ENCODE assay signal across 18 cellular contexts in the genomic region with DNA sequence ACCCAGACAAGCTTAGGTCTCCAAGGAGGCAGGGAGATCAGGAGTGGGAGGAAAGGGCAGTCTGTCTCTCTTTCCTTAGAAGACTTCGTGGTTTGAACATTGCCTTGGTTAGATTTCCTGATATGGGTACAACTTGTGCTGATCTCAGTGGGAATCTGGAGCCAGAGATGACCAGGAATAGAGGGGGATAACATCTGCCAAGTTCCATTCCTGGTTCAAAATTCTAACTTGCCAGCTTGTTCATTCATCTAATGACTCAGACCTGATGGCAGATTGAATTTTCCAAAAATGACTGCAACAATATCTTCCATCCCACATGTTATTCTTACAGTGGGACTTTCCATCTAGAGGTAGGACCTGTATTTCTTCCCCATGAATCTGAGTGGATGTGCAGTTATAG.
DNase-seq lines count a peak whose midpoint lies in the region; TF ChIP-seq lines count a peak whose summit lies in the region.
"Had no signal": no experiment of that assay in that cellular context is flagged by ENCODE, and none has a peak within 500 bp of the region (broad histone marks: within the 10 kb centered on the region; RNA-seq: fewer than 3 reads in every experiment).

No MANE protein-coding gene starts in this region.

- peaks cover 2% of the 10 kb centered on the region for H3K36me3 Mint-ChIP-seq in chondrocyte (ENCODE audit: low read depth)

- peak overlapping the region; percentile 49 for H3K27ac Mint-ChIP-seq in chondrocyte (ENCODE audit: unreplicated experiment)

- DNase-seq in A172 (ENCODE audit: low spot score) (peak; percentile 58), MG63 (peak; percentile 12), chondrocyte (ENCODE audit: low spot score) (no peak), pons (ENCODE audit: low spot score) (peak; percentile 12), H4 (ENCODE audit: low spot score) (no peak), NCI-H524 treated with DMSO at 0.1 percent for 48 hours (lab: John Stamatoyannopoulos, UW) (no peak), HUDEP-2 (lab: John Stamatoyannopoulos, UW; ENCODE audit: unreplicated experiment in 76 of 76) (no peak), Karpas-422 (no peak)
- DNase-seq: 8988T; C1 segment of cervical spinal cord; NCI-H187 treated with DMSO at 0.1 percent for 48 hours; NCI-H345; NK-92 treated with Interleukin-12 subunit alpha and Interleukin-12 subunit beta, amount 100 ng/mL, for 24 hours; OCI-M1; RPMI8226; SIG-M5 had no signal

- H3K9ac ChIP-seq in Karpas-422 (ENCODE audit: low read length): no peak overlapping the region

- no peaks in the 10 kb centered on the region for H4K20me1 ChIP-seq in Karpas-422 (ENCODE audit: insufficient read depth, low read depth, low read length)

- H3K9me3 Mint-ChIP-seq in chondrocyte (ENCODE audit: low read depth): peaks cover 9% of the 10 kb centered on the region

- peaks cover 2% of the 10 kb centered on the region for H3K27me3 Mint-ChIP-seq in chondrocyte (ENCODE audit: low read depth)

- no peak for TF ChIP-seq CTCF in chondrocyte (IDR thresholded peaks at IDR 0.05)

- no peak overlapping the region for H3K4me3 Mint-ChIP-seq in chondrocyte (ENCODE audit: unreplicated experiment)

- no peaks in the 10 kb centered on the region for H3K9me3 ChIP-seq in MG63
- no peaks in the 10 kb centered on the region for H3K9me3 ChIP-seq in Karpas-422 (ENCODE audit: low read length)
- H3K9me3 ChIP-seq: HAP-1 had no signal

- H3K9me2 ChIP-seq in Karpas-422 (replicated peaks; ENCODE audit: insufficient read depth, low read length): no peaks in the 10 kb centered on the region

- H3K27me3 ChIP-seq in MG63 (no peaks in the 10 kb centered on the region), Karpas-422 (ENCODE audit: low read length) (no peaks in the 10 kb centered on the region)

- H3K27ac ChIP-seq in Karpas-422 (ENCODE audit: low read length): no peak overlapping the region
- H3K27ac ChIP-seq: HL-60 had no signal

- no peak overlapping the region for H3K4me2 ChIP-seq in Karpas-422 (ENCODE audit: low read depth, low read length, poor library complexity, severe bottlenecking)

- no peaks in the 10 kb centered on the region for H3K79me2 ChIP-seq in Karpas-422 (ENCODE audit: low read length)

- H3K4me1 ChIP-seq in Karpas-422 (ENCODE audit: low read length): no peaks in the 10 kb centered on the region
- H3K4me1 ChIP-seq: HAP-1 had no signal

- no peaks in the 10 kb centered on the region for H3K36me3 ChIP-seq in MG63
- no peaks in the 10 kb centered on the region for H3K36me3 ChIP-seq in Karpas-422 (ENCODE audit: insufficient read depth, low read length)
- H3K36me3 ChIP-seq: HAP-1 had no signal

- H3K4me1 Mint-ChIP-seq in chondrocyte (ENCODE audit: low read depth): peaks cover 59% of the 10 kb centered on the region

- H2AFZ ChIP-seq in Karpas-422 (ENCODE audit: low read length): no peak overlapping the region

- H3K4me3 ChIP-seq in MG63 (no peak overlapping the region), Karpas-422 (ENCODE audit: low read length) (no peak overlapping the region)
- H3K4me3 ChIP-seq: HAP-1 had no signal

Comparison
In these comparisons a context has a peak if more than half of its experiments do, and no peak if none do; other contexts are left out.
1. DNase-seq: peak in A172 (single experiment), MG63 (single experiment) and pons (single experiment); none in chondrocyte (single experiment), H4 (single experiment), NCI-H524 treated with DMSO at 0.1 percent for 48 hours (single experiment), HUDEP-2 (0 of 76) and Karpas-422 (single experiment).